10 cellular contexts compared by ENCODE assay signal in the genomic region with DNA sequence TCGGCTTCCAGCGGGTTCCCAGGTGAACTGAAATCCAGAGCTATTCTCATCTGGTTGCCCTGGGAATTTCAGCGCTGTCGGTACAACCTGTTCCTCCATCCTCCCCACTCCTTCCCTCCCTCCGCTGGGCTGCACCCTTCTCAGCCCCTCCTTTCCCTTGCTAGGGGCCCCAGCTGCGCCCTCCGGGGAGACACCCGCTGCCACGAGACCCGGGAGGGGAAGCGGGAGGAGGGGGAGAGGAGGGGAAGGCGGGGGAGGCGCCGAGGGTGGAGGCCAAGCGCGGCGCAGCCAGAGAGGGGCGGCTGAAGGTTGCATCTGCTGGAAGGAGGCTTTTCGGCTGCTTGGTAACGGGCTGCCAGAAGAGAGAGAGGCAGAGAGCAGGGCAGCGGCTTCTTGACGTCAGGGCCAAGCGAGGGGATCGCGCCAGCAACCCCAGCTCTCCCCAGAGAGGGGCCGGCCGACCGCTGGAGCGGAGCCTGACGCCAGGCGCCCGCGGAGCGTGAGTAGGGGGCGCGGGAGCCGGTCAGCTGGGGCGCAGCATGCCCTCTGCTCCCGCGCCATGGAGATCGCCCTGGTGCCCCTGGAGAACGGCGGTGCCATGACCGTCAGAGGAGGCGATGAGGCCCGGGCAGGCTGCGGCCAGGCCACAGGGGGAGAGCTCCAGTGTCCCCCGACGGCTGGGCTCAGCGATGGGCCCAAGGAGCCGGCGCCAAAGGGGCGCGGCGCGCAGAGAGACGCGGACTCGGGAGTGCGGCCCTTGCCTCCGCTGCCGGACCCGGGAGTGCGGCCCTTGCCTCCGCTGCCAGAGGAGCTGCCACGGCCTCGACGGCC. TPM values are rescaled to one million over a fixed set of nuclear protein-coding genes. Genes with fewer than 3 reads are reported as not detected.
A peak's percentile ranks its signal among the peaks of the same experiment; 100 is the strongest.
DNase-seq lines count a peak whose midpoint lies in the region; ATAC-seq and TF ChIP-seq lines count a peak whose summit lies in the region.
"Had no signal": no experiment of that assay in that cellular context is flagged by ENCODE, and none has a peak within 500 bp of the region (broad histone marks: within the 10 kb centered on the region; RNA-seq: fewer than 3 reads in every experiment).

Gene KCNA5 (plus strand): TSS at position 291 of the 831 bp plus-strand sequence. CDS start 269 bp downstream, at position 560.

- TF ChIP-seq POLR2A in vagina (IDR thresholded peaks at IDR 0.05), result no peak

- intact Hi-C loops in mucosa of descending colon (cut with DNase I, micrococcal nuclease) (no loop called here), vagina (cut with DNase I) (no loop called here)

- H3K27me3 ChIP-seq in vagina, result no peaks in the 10 kb centered on the region

- peak; percentile 8 for DNase-seq in SIG-M5 treated with dmso at 0.1 percent for 504 hours (lab: John Stamatoyannopoulos, UW; ENCODE audit: unreplicated experiment)
- DNase-seq in SIG-M5 (lab: John Stamatoyannopoulos, UW), result no peak
- peak; percentile 20 for DNase-seq in foreskin melanocyte
- no peak for DNase-seq in mucosa of descending colon
- DNase-seq in vagina (ENCODE audit: extremely low spot score in 2 of 2), result no peak
- DNase-seq in dedifferentiated amniotic fluid mesenchymal stem cell (ENCODE audit: extremely low spot score), result no peak
- DNase-seq in amniotic stem cell (lab: John Stamatoyannopoulos, UW), result no peak
- DNase-seq: NCI-H2029 treated with DMSO at 0.1 percent for 48 hours had no signal

- ATAC-seq in mucosa of descending colon, result peak; percentile 19
- no peak for ATAC-seq in activated CD4-positive, CD25-positive, alpha-beta regulatory T cell treated with anti-CD3 and anti-CD28 coated beads, Interleukin-2, amount 50 U/mL, for 24 hours
- ATAC-seq: left colon had no signal

- H3K4me1 ChIP-seq in mucosa of descending colon (ENCODE audit: low read depth) (no peaks in the 10 kb centered on the region), vagina (no peaks in the 10 kb centered on the region)

- no peak within 1 kb of the TSS for H3K27ac ChIP-seq in vagina

- TF ChIP-seq CTCF in mucosa of descending colon (IDR thresholded peaks at IDR 0.05) (no peak), vagina (IDR thresholded peaks at IDR 0.05) (no peak)

- H3K9me3 ChIP-seq in mucosa of descending colon (no peaks in the 10 kb centered on the region), vagina (no peaks in the 10 kb centered on the region)

- H3K4me3 ChIP-seq in mucosa of descending colon (no peak within 1 kb of the TSS), vagina (peak within 1 kb of the TSS; percentile 1 to 3)

- no peaks in the 10 kb centered on the region for H3K36me3 ChIP-seq in mucosa of descending colon (ENCODE audit: low read depth)
- no peaks in the 10 kb centered on the region for H3K36me3 ChIP-seq in vagina

RNA-seq across cellular contexts. Expression of gene KCNA5, which starts in this region (rescaled TPM):
- total RNA-seq in mucosa of descending colon, result 10 to 100 TPM in 1 of 3 donors, under 1 TPM in 2; 0.20 to 10.8 (median 0.22) TPM
- total RNA-seq in vagina, result not detected

Comparison
In these comparisons a context has a peak if more than half of its experiments do, and no peak if none do; other contexts are left out.
1. DNase-seq: peak in SIG-M5 treated with dmso at 0.1 percent for 504 hours (single experiment) and foreskin melanocyte (single experiment); none in SIG-M5 (single experiment), mucosa of descending colon (0 of 3), vagina (0 of 2), dedifferentiated amniotic fluid mesenchymal stem cell (single experiment) and amniotic stem cell (single experiment).